In the genomic region with DNA sequence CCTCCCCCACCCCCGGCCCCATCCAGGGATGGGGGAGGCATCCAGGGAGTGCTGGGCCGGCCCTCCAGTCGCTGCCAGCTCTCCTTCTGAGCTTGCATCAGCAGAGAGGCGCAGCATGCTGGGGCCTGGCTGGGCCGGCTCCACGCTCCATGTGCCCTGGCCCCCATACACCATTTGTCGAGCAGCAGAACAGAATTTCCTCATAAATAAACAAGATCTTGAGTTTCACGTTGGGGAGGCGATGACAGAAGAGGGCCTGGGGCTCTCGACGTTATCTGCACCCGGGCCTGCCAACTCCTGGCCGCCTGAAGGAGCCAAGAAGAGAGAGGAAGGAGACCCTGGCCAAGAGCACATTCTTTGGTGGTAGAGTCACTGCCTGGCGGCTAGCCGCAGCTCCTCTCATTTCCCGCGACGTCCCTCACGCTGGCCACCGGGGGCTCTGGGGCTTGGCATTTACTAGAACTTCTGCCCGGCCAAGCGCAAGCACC, we compare ENCODE assay signal across 11 cellular contexts.
DNase-seq lines count a peak whose midpoint lies in the region; ATAC-seq and TF ChIP-seq lines count a peak whose summit lies in the region.
"Had no signal": no experiment of that assay in that cellular context is flagged by ENCODE, and none has a peak within 500 bp of the region (broad histone marks: within the 10 kb centered on the region; RNA-seq: fewer than 3 reads in every experiment).

No MANE protein-coding gene starts in this region.

- ATAC-seq in GM23338 (peak; percentile 90), heart right ventricle (peak; percentile 85 to 95 (median 92)), psoas muscle (peak; percentile 37 to 79 (median 66)), GM21381 (IDR thresholded peaks at IDR 0.05; ENCODE audit: unreplicated experiment) (no peak)
- ATAC-seq in activated CD8-positive, alpha-beta memory T cell treated with anti-CD3 and anti-CD28 coated beads, Interleukin-2, amount 10 ng/mL, durations not matched to agents 7 days and 5 days = no peak

- H3K4me2 ChIP-seq in GM23338 = no peak overlapping the region; the same call in 1 of the 2 replicates

- H3K27ac ChIP-seq in GM23338 (ENCODE audit: low read depth) (no peak overlapping the region), ascending aorta (peak overlapping the region; percentile 65 to 68), heart right ventricle (peak overlapping the region in 6 of 10 donors; percentile 40 to 61 (median 49)), psoas muscle (peak overlapping the region; percentile 30)
- H3K27ac ChIP-seq: pancreas had no signal

- H2AFZ ChIP-seq in GM23338 = peak overlapping the region; percentile 88

- peak; percentile 79 for DNase-seq in GM23338 (ENCODE audit: low spot score)
- DNase-seq in ascending aorta (ENCODE audit: low spot score in 2 of 2) = peak; percentile 33 to 90
- peak; percentile 80 to 85 for DNase-seq in heart right ventricle
- DNase-seq in psoas muscle = peak; percentile 77 to 86
- no peak for DNase-seq in activated CD8-positive, alpha-beta memory T cell treated with anti-CD3 and anti-CD28 coated beads, Interleukin-2, amount 10 ng/mL, durations not matched to agents 7 days and 5 days
- DNase-seq in activated CD4-positive, alpha-beta T cell treated with anti-CD3 and anti-CD28 coated beads, Interleukin-2, amount 50 U/mL, for 1 hour = no peak
- DNase-seq in activated T-helper 1 cell treated with anti-CD3 and anti-CD28 coated beads, Interleukin-12 subunit alpha, Interleukin-12 subunit beta, Interleukin-2, Interleukin-4 antibody, amounts not matched to agents 30 ng/mL and 10 ng/mL and 1 ng/mL, durations not matched to agents 14 hours and 24 hours and 36 hours (ENCODE audit: low spot score) = no peak
- DNase-seq: activated naive CD4-positive, alpha-beta T cell; pancreas had no signal

- no peaks in the 10 kb centered on the region for H3K9me3 ChIP-seq in ascending aorta
- no peaks in the 10 kb centered on the region for H3K9me3 ChIP-seq in heart right ventricle
- H3K9me3 ChIP-seq in psoas muscle = peaks cover 3% of the 10 kb centered on the region
- H3K9me3 ChIP-seq: pancreas had no signal

- intact Hi-C loops in ascending aorta (cut with DNase I) = loop anchor here (2.0 to 5.0 kb wide), 5 partner anchors 71 to 176 kb away; no protein-coding TSS in a partner anchor
- intact Hi-C loops in heart right ventricle (cut with DNase I) = loop anchor here in 2 of 10 donors (5.0 to 10.0 kb wide), 2 partner anchors 99 to 112 kb away; no protein-coding TSS in a partner anchor
- intact Hi-C loops in psoas muscle (cut with DNase I) = no loop called here
- intact Hi-C loops in activated T-helper 1 cell treated with anti-CD3 and anti-CD28 coated beads, Interleukin-12 subunit alpha, Interleukin-12 subunit beta, Interleukin-2, Interleukin-4 antibody, amounts not matched to agents 30 ng/mL and 10 ng/mL and 1 ng/mL, durations not matched to agents 14 hours and 24 hours and 36 hours (cut with micrococcal nuclease) = no loop called here

- H3K9me2 ChIP-seq in GM23338 (ENCODE audit: insufficient read depth) = no peaks in the 10 kb centered on the region

- H4K20me1 ChIP-seq in GM23338 (replicated peaks; ENCODE audit: insufficient read depth) = no peaks in the 10 kb centered on the region

- WGBS in heart right ventricle, 2 donors = 13 to 15% methylated on average over 22 of the region's 22 CpGs
- 22 to 29% (median 24%) methylated on average over 22 of the region's 22 CpGs for WGBS in psoas muscle, 3 donors

- H3K9me3 Mint-ChIP-seq in GM23338 = no peaks in the 10 kb centered on the region; the same call in 2 of the 3 replicates
- no peaks in the 10 kb centered on the region for H3K9me3 Mint-ChIP-seq in activated CD8-positive, alpha-beta memory T cell treated with anti-CD3 and anti-CD28 coated beads, Interleukin-2, amount 10 ng/mL, durations not matched to agents 7 days and 5 days (ENCODE audit: low read depth)
- H3K9me3 Mint-ChIP-seq in activated T-helper 1 cell treated with anti-CD3 and anti-CD28 coated beads, Interleukin-12 subunit alpha, Interleukin-12 subunit beta, Interleukin-2, Interleukin-4 antibody, amounts not matched to agents 30 ng/mL and 10 ng/mL and 1 ng/mL, durations not matched to agents 14 hours and 24 hours and 36 hours = no peaks in the 10 kb centered on the region

- H3K27me3 Mint-ChIP-seq in GM23338 (ENCODE audit: insufficient read depth, low read depth, poor library complexity) = peaks cover 8% of the 10 kb centered on the region
- peaks cover 2% of the 10 kb centered on the region for H3K27me3 Mint-ChIP-seq in activated CD8-positive, alpha-beta memory T cell treated with anti-CD3 and anti-CD28 coated beads, Interleukin-2, amount 10 ng/mL, durations not matched to agents 7 days and 5 days
- peaks cover 2% of the 10 kb centered on the region for H3K27me3 Mint-ChIP-seq in activated T-helper 1 cell treated with anti-CD3 and anti-CD28 coated beads, Interleukin-12 subunit alpha, Interleukin-12 subunit beta, Interleukin-2, Interleukin-4 antibody, amounts not matched to agents 30 ng/mL and 10 ng/mL and 1 ng/mL, durations not matched to agents 14 hours and 24 hours and 36 hours (ENCODE audit: insufficient read depth)

- no peaks in the 10 kb centered on the region for H3K79me2 ChIP-seq in GM23338 (replicated peaks; ENCODE audit: insufficient read depth)

- H3K36me3 ChIP-seq in GM23338 (ENCODE audit: insufficient read depth) (no peaks in the 10 kb centered on the region), ascending aorta (no peaks in the 10 kb centered on the region), heart right ventricle (no peaks in the 10 kb centered on the region), psoas muscle (ENCODE audit: insufficient read depth in 1 of 2, low read depth in 1 of 2) (no peaks in the 10 kb centered on the region)
- H3K36me3 ChIP-seq: pancreas had no signal

- H3K4me1 ChIP-seq in GM23338 (ENCODE audit: insufficient read depth) = no peaks in the 10 kb centered on the region
- H3K4me1 ChIP-seq in ascending aorta = peaks cover 5 to 12% of the 10 kb centered on the region in 2 donors
- H3K4me1 ChIP-seq in heart right ventricle = peaks cover 0 to 19% (median 14%) of the 10 kb centered on the region in 9 donors
- no peaks in the 10 kb centered on the region for H3K4me1 ChIP-seq in psoas muscle
- H3K4me1 ChIP-seq: pancreas had no signal

- TF ChIP-seq CTCF in GM23338 (conservative IDR thresholded peaks at IDR 0.05; ENCODE audit: low read depth in 2 of 2) = peak; percentile 22 to 35; a peak in 3 of 4 replicates
- peak in 1 of 3 experiments; percentile 15 for TF ChIP-seq CTCF in ascending aorta (IDR thresholded peaks at IDR 0.05)
- peak in 1 of 9 donors; percentile 14 for TF ChIP-seq CTCF in heart right ventricle (IDR thresholded peaks at IDR 0.05)
- TF ChIP-seq CTCF in psoas muscle (IDR thresholded peaks at IDR 0.05) = no peak

- H3F3A ChIP-seq in GM23338 (replicated peaks; ENCODE audit: low read depth) = no peaks in the 10 kb centered on the region

- CTCF ChIA-PET in activated CD8-positive, alpha-beta memory T cell treated with anti-CD3 and anti-CD28 coated beads, Interleukin-2, amount 10 ng/mL, durations not matched to agents 7 days and 5 days (lab: Charles Lee) = no interaction called here

- no peak overlapping the region for H3K27ac Mint-ChIP-seq in GM23338
- H3K27ac Mint-ChIP-seq in activated CD8-positive, alpha-beta memory T cell treated with anti-CD3 and anti-CD28 coated beads, Interleukin-2, amount 10 ng/mL, durations not matched to agents 7 days and 5 days = no peak overlapping the region
- no peak overlapping the region for H3K27ac Mint-ChIP-seq in activated T-helper 1 cell treated with anti-CD3 and anti-CD28 coated beads, Interleukin-12 subunit alpha, Interleukin-12 subunit beta, Interleukin-2, Interleukin-4 antibody, amounts not matched to agents 30 ng/mL and 10 ng/mL and 1 ng/mL, durations not matched to agents 14 hours and 24 hours and 36 hours
- H3K27ac Mint-ChIP-seq: IgD-negative memory B cell had no signal

- H3K4me3 ChIP-seq in GM23338 (no peak overlapping the region), ascending aorta (peak overlapping the region in 1 of 2 donors; percentile 7), heart right ventricle (no peak overlapping the region), psoas muscle (no peak overlapping the region)
- H3K4me3 ChIP-seq: pancreas had no signal

- no peaks in the 10 kb centered on the region for H3K27me3 ChIP-seq in GM23338 (ENCODE audit: insufficient read depth)
- H3K27me3 ChIP-seq in ascending aorta = no peaks in the 10 kb centered on the region
- no peaks in the 10 kb centered on the region for H3K27me3 ChIP-seq in heart right ventricle
- H3K27me3 ChIP-seq in psoas muscle (ENCODE audit: insufficient read depth in 3 of 3, low read length in 2 of 3) = peaks cover 0 to 22% (median 6%) of the 10 kb centered on the region in 3 donors
- H3K27me3 ChIP-seq: pancreas had no signal

- peaks cover 4% of the 10 kb centered on the region; the same call in 2 of the 3 replicates for H3K4me1 Mint-ChIP-seq in GM23338
- H3K4me1 Mint-ChIP-seq in activated CD8-positive, alpha-beta memory T cell treated with anti-CD3 and anti-CD28 coated beads, Interleukin-2, amount 10 ng/mL, durations not matched to agents 7 days and 5 days = no peaks in the 10 kb centered on the region
- no peaks in the 10 kb centered on the region for H3K4me1 Mint-ChIP-seq in activated T-helper 1 cell treated with anti-CD3 and anti-CD28 coated beads, Interleukin-12 subunit alpha, Interleukin-12 subunit beta, Interleukin-2, Interleukin-4 antibody, amounts not matched to agents 30 ng/mL and 10 ng/mL and 1 ng/mL, durations not matched to agents 14 hours and 24 hours and 36 hours (ENCODE audit: low read depth)

- H3K36me3 Mint-ChIP-seq in GM23338 (ENCODE audit: low read depth) = no peaks in the 10 kb centered on the region
- H3K36me3 Mint-ChIP-seq in activated CD8-positive, alpha-beta memory T cell treated with anti-CD3 and anti-CD28 coated beads, Interleukin-2, amount 10 ng/mL, durations not matched to agents 7 days and 5 days = no peaks in the 10 kb centered on the region
- no peaks in the 10 kb centered on the region for H3K36me3 Mint-ChIP-seq in activated T-helper 1 cell treated with anti-CD3 and anti-CD28 coated beads, Interleukin-12 subunit alpha, Interleukin-12 subunit beta, Interleukin-2, Interleukin-4 antibody, amounts not matched to agents 30 ng/mL and 10 ng/mL and 1 ng/mL, durations not matched to agents 14 hours and 24 hours and 36 hours (ENCODE audit: low read depth)
- H3K36me3 Mint-ChIP-seq: IgD-negative memory B cell had no signal

- H3K4me3 Mint-ChIP-seq in GM23338 = no peak overlapping the region
- H3K4me3 Mint-ChIP-seq in activated CD8-positive, alpha-beta memory T cell treated with anti-CD3 and anti-CD28 coated beads, Interleukin-2, amount 10 ng/mL, durations not matched to agents 7 days and 5 days = no peak overlapping the region
- no peak overlapping the region for H3K4me3 Mint-ChIP-seq in activated T-helper 1 cell treated with anti-CD3 and anti-CD28 coated beads, Interleukin-12 subunit alpha, Interleukin-12 subunit beta, Interleukin-2, Interleukin-4 antibody, amounts not matched to agents 30 ng/mL and 10 ng/mL and 1 ng/mL, durations not matched to agents 14 hours and 24 hours and 36 hours
- H3K4me3 Mint-ChIP-seq: IgD-negative memory B cell had no signal

Comparison
In these comparisons a context has a peak if more than half of its experiments do, and no peak if none do; other contexts are left out.
1. ATAC-seq: peak in GM23338 (single experiment), heart right ventricle (8 of 8) and psoas muscle (4 of 4); none in GM21381 (single experiment) and activated CD8-positive, alpha-beta memory T cell treated with anti-CD3 and anti-CD28 coated beads, Interleukin-2, amount 10 ng/mL, durations not matched to agents 7 days and 5 days (single experiment).
2. DNase-seq: peak in GM23338 (single experiment), ascending aorta (2 of 2), heart right ventricle (2 of 2) and psoas muscle (2 of 2); none in activated CD8-positive, alpha-beta memory T cell treated with anti-CD3 and anti-CD28 coated beads, Interleukin-2, amount 10 ng/mL, durations not matched to agents 7 days and 5 days (single experiment), activated CD4-positive, alpha-beta T cell treated with anti-CD3 and anti-CD28 coated beads, Interleukin-2, amount 50 U/mL, for 1 hour (single experiment) and activated T-helper 1 cell treated with anti-CD3 and anti-CD28 coated beads, Interleukin-12 subunit alpha, Interleukin-12 subunit beta, Interleukin-2, Interleukin-4 antibody, amounts not matched to agents 30 ng/mL and 10 ng/mL and 1 ng/mL, durations not matched to agents 14 hours and 24 hours and 36 hours (single experiment).